ENCODE assay signal across 24 cellular contexts in the genomic region with DNA sequence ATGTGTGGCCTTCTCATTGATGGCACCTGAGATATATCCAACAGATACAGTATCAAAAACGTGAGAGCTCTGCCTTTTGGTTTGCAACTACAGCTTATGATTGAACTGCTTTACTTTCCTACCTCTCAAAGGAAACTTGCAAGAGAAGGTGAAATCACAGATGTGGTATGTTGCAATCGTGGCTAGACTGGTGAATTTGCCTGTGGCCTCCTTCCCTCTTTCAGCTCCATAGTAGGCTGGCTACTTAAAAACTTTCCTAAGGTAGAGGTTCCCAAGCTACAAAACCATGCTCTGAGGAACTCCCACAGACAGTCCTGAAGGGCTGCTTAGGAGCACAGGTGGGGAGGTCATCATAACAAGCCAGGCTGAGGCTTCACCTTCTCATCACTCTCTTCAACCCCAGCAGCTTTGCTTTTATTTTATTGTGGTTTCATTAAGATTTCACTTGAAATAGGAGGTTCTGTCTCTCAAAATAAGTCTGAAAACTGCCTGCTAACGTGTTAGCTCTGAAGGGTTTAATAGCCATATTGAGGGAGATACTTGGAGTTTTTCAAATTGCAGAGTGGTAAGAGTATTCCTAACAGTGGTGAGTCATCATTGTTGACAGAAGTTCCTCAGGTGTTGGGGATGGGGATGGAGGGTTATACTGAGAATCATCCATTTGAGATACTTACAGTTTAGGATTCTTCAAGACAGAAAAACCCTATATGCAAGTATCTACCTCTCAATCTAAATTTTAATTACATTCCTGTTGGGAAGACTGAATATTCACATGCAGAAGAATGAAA.
DNase-seq lines count a peak whose midpoint lies in the region; ATAC-seq, FAIRE-seq and TF ChIP-seq lines count a peak whose summit lies in the region.
"Had no signal": no experiment of that assay in that cellular context is flagged by ENCODE, and none has a peak within 500 bp of the region (broad histone marks: within the 10 kb centered on the region; RNA-seq: fewer than 3 reads in every experiment).

No MANE protein-coding gene starts in this region.

- no peak for FAIRE-seq in bronchial epithelial cell (lab: Jason Lieb, UNC)
- FAIRE-seq: G401.6, GM12891, islet of Langerhans had no signal

- H3K27me3 Mint-ChIP-seq in progenitor cell of endocrine pancreas = no peaks in the 10 kb centered on the region
- H3K27me3 Mint-ChIP-seq: activated CD8-positive, alpha-beta T cell treated with anti-CD3 and anti-CD28 coated beads for 36 hours had no signal

- H3K9me3 Mint-ChIP-seq in progenitor cell of endocrine pancreas (ENCODE audit: low read depth) = no peaks in the 10 kb centered on the region
- H3K9me3 Mint-ChIP-seq: activated CD8-positive, alpha-beta T cell treated with anti-CD3 and anti-CD28 coated beads for 36 hours; T-cell had no signal

- DNase-seq in EL (peak; percentile 6), NOMO-1 (lab: John Stamatoyannopoulos, UW; ENCODE audit: unreplicated experiment in 2 of 2) (peak; percentile 19 to 41), bronchial epithelial cell (ENCODE audit: low read depth) (peak; percentile 60), lower lobe of right lung (no peak), NCI-H2227 treated with DMSO at 0.1 percent for 48 hours (lab: John Stamatoyannopoulos, UW) (no peak), progenitor cell of endocrine pancreas (ENCODE audit: low spot score, unreplicated experiment) (no peak), NCI-H1417 treated with DMSO at 0.1 percent for 48 hours (lab: John Stamatoyannopoulos, UW) (no peak), HCEC 1CT (no peak)
- DNase-seq: activated CD8-positive, alpha-beta T cell treated with anti-CD3 and anti-CD28 coated beads for 36 hours; colonic mucosa; glutamatergic neuron; H7; NCI-H1694; NCI-H510A treated with DMSO at 0.1 percent for 48 hours; stimulated activated CD4-positive, alpha-beta T cell treated with anti-CD3 and anti-CD28 coated beads, Interleukin-4, amount 100 ng/mL, for 24 hours; stimulated activated CD8-positive, alpha-beta memory T cell treated with anti-CD3 and anti-CD28 coated beads, Interleukin-4, amount 100 ng/mL, for 48 hours; T-cell had no signal

- peaks cover 24% of the 10 kb centered on the region for H3K36me3 Mint-ChIP-seq in progenitor cell of endocrine pancreas (ENCODE audit: insufficient read depth)
- H3K36me3 Mint-ChIP-seq: T-cell had no signal

- H3K4me1 ChIP-seq in lower lobe of right lung = no peaks in the 10 kb centered on the region
- H3K4me1 ChIP-seq: colonic mucosa had no signal

- no peaks in the 10 kb centered on the region for H3K4me1 Mint-ChIP-seq in progenitor cell of endocrine pancreas (ENCODE audit: low read depth)
- H3K4me1 Mint-ChIP-seq: T-cell had no signal

- H3K27ac ChIP-seq in lower lobe of right lung = no peak overlapping the region
- H3K27ac ChIP-seq: colonic mucosa, epithelial cell of prostate, VCaP had no signal

- H3K9me3 ChIP-seq in lower lobe of right lung = no peaks in the 10 kb centered on the region
- H3K9me3 ChIP-seq: colonic mucosa had no signal

- H3K27ac Mint-ChIP-seq in progenitor cell of endocrine pancreas = no peak overlapping the region
- H3K27ac Mint-ChIP-seq: activated CD8-positive, alpha-beta T cell treated with anti-CD3 and anti-CD28 coated beads for 36 hours; T-cell had no signal

- ATAC-seq in lower lobe of right lung = peak; percentile 17 to 59
- ATAC-seq: activated CD8-positive, alpha-beta T cell treated with anti-CD3 and anti-CD28 coated beads for 36 hours; Panc1; sciatic nerve; T-cell had no signal

- H3K36me3 ChIP-seq in bronchial epithelial cell (ENCODE audit: control insufficient read depth, insufficient read depth, low read length) (peaks cover 11% of the 10 kb centered on the region), lower lobe of right lung (peaks cover 71% of the 10 kb centered on the region)
- H3K36me3 ChIP-seq: colonic mucosa had no signal

- no peak for TF ChIP-seq CTCF in bronchial epithelial cell (IDR thresholded peaks at IDR 0.05; ENCODE audit: insufficient read depth, low read length, severe bottlenecking)
- TF ChIP-seq CTCF in lower lobe of right lung (IDR thresholded peaks at IDR 0.05) = no peak
- TF ChIP-seq CTCF in progenitor cell of endocrine pancreas (IDR thresholded peaks at IDR 0.05; ENCODE audit: unreplicated experiment) = no peak

- intact Hi-C loops in lower lobe of right lung (cut with DNase I) = no loop called here

- no peaks in the 10 kb centered on the region for H3K27me3 ChIP-seq in bronchial epithelial cell (ENCODE audit: control insufficient read depth, insufficient read depth, low read length)
- no peaks in the 10 kb centered on the region for H3K27me3 ChIP-seq in lower lobe of right lung (ENCODE audit: low read depth)
- H3K27me3 ChIP-seq: colonic mucosa had no signal

- H3K4me3 Mint-ChIP-seq in progenitor cell of endocrine pancreas (ENCODE audit: low read depth) = no peak overlapping the region
- H3K4me3 Mint-ChIP-seq: activated CD8-positive, alpha-beta T cell treated with anti-CD3 and anti-CD28 coated beads for 36 hours; T-cell had no signal

- H3K4me3 ChIP-seq in bronchial epithelial cell (ENCODE audit: low read depth, low read length) (no peak overlapping the region), lower lobe of right lung (no peak overlapping the region)
- H3K4me3 ChIP-seq: colonic mucosa had no signal

Comparison
In these comparisons a context has a peak if more than half of its experiments do, and no peak if none do; other contexts are left out.
1. DNase-seq: peak in EL (single experiment), NOMO-1 (2 of 2) and bronchial epithelial cell (single experiment); none in lower lobe of right lung (single experiment), NCI-H2227 treated with DMSO at 0.1 percent for 48 hours (single experiment), progenitor cell of endocrine pancreas (single experiment), NCI-H1417 treated with DMSO at 0.1 percent for 48 hours (single experiment) and HCEC 1CT (single experiment).